Comparison of ENCODE assay signal across 24 cellular contexts in the genomic region with DNA sequence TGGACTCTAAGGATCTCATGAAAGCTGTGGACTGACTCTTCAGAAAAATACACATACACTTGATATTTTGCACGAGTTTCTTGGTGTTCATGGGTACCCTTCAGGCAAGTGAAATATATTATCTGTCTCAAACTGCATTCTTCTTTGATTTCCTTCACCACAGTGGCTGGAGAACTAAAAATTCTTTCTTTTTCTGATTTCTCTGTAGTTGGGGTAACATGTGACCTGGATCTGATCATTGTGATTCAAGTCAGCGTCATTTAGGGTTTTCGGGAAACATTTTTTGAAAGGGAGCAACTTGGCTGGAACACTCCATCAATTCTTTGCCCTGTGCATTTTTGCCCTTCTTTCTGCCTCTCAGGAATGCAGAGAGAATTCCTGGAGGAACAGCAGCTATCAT.
"Had no signal": no experiment of that assay in that cellular context is flagged by ENCODE, and none has a peak within 500 bp of the region (broad histone marks: within the 10 kb centered on the region; RNA-seq: fewer than 3 reads in every experiment).

No MANE protein-coding gene starts in this region.

- H3K27ac ChIP-seq: colonic mucosa, coronary artery, dorsolateral prefrontal cortex, epithelial cell of prostate, esophagus muscularis mucosa, esophagus squamous epithelium, foreskin keratinocyte, gastrocnemius medialis, gastroesophageal sphincter, heart left ventricle, heart right ventricle had no signal

- H3K27ac Mint-ChIP-seq: dendritic cell treated with granulocyte-macrophage colony-stimulating factor and Interleukin-4, amounts not matched to agents 40 ng/mL and 50 ng/mL, for 4 days; effector memory CD8-positive, alpha-beta T cell; endodermal cell had no signal

- H3K4me3 ChIP-seq: colonic mucosa, coronary artery, dorsolateral prefrontal cortex, esophagus muscularis mucosa, esophagus squamous epithelium, gastrocnemius medialis, gastroesophageal sphincter, heart left ventricle, heart right ventricle had no signal

- H3K4me1 ChIP-seq: colonic mucosa, esophagus muscularis mucosa, esophagus squamous epithelium, foreskin keratinocyte, gastrocnemius medialis, gastroesophageal sphincter, heart left ventricle, heart right ventricle had no signal

- H3K4me3 Mint-ChIP-seq: dendritic cell treated with granulocyte-macrophage colony-stimulating factor and Interleukin-4, amounts not matched to agents 40 ng/mL and 50 ng/mL, for 4 days; effector memory CD8-positive, alpha-beta T cell; endodermal cell had no signal

- H3K4me1 Mint-ChIP-seq: endodermal cell had no signal

- H3K9me3 ChIP-seq: colonic mucosa, esophagus muscularis mucosa, esophagus squamous epithelium, gastrocnemius medialis, gastroesophageal sphincter, heart left ventricle, heart right ventricle had no signal

- H3K27me3 Mint-ChIP-seq: dendritic cell treated with granulocyte-macrophage colony-stimulating factor and Interleukin-4, amounts not matched to agents 40 ng/mL and 50 ng/mL, for 4 days; effector memory CD8-positive, alpha-beta T cell had no signal

- H3K36me3 ChIP-seq: colonic mucosa, esophagus muscularis mucosa, esophagus squamous epithelium, gastrocnemius medialis, gastroesophageal sphincter, heart left ventricle, heart right ventricle had no signal

- ATAC-seq: effector memory CD8-positive, alpha-beta T cell; esophagus mucosa; foreskin keratinocyte; gastrocnemius medialis; gastroesophageal sphincter; heart left ventricle; heart right ventricle had no signal

- DNase-seq: colonic mucosa; cortex of kidney; dermis blood vessel endothelial cell; dorsolateral prefrontal cortex; effector CD4-positive, alpha-beta T cell; effector CD8-positive, alpha-beta T cell; effector memory CD4-positive, alpha-beta T cell; effector memory CD8-positive, alpha-beta T cell; endodermal cell; erythroblast; esophagus squamous epithelium; foreskin fibroblast; foreskin keratinocyte; gastrocnemius medialis; glutamatergic neuron; head of caudate nucleus; heart left ventricle; heart right ventricle had no signal

- H3K9me3 Mint-ChIP-seq: dendritic cell treated with granulocyte-macrophage colony-stimulating factor and Interleukin-4, amounts not matched to agents 40 ng/mL and 50 ng/mL, for 4 days; effector memory CD8-positive, alpha-beta T cell; endodermal cell had no signal
